Comparison of ENCODE assay signal across 20 cellular contexts in the genomic region with DNA sequence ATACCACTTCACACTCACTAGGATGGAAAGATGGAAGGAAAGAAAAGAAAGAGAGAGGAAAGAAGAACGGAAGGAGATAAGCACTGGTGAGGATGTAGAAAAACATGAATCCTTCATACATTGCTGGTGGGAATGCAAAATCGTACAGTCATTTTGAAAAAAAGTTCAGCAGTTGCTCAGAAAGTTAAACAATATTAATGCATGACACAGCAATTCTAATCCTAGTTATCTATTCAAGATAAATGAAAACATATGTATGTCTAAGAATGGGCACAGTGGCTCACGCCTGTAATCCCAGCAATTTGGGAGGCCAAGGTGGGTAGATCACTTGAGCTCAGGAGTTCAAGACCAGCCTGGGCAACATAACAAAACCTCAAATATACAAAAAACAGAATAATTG.
"Had no signal": no experiment of that assay in that cellular context is flagged by ENCODE, and none has a peak within 500 bp of the region (broad histone marks: within the 10 kb centered on the region; RNA-seq: fewer than 3 reads in every experiment).

No MANE protein-coding gene starts in this region.

- H3K9ac ChIP-seq: neural progenitor cell had no signal

- H3K4me3 Mint-ChIP-seq: activated CD4-positive, alpha-beta memory T cell treated with anti-CD3 and anti-CD28 coated beads, Interleukin-2, amount 10 ng/mL, durations not matched to agents 7 days and 5 days; activated CD8-positive, alpha-beta memory T cell treated with anti-CD3 and anti-CD28 coated beads, Interleukin-2, amount 10 ng/mL, durations not matched to agents 7 days and 5 days; activated naive CD4-positive, alpha-beta T cell treated with anti-CD3 and anti-CD28 coated beads, Interleukin-2, amount 10 ng/mL, durations not matched to agents 7 days and 5 days; memory B cell; neural progenitor cell had no signal

- ATAC-seq: activated CD8-positive, alpha-beta memory T cell treated with anti-CD3 and anti-CD28 coated beads, Interleukin-2, amount 10 ng/mL, durations not matched to agents 7 days and 5 days; gastroesophageal sphincter; heart right ventricle; left ventricle myocardium superior; stimulated activated naive CD8-positive, alpha-beta T cell treated with anti-CD3 and anti-CD28 coated beads, Interleukin-15, Interleukin-2, amounts not matched to agents 100 U/mL and 50 U/mL, for 24 hours had no signal

- H3K27me3 ChIP-seq: esophagus squamous epithelium, gastroesophageal sphincter, heart right ventricle, neural progenitor cell, right atrium auricular region, tibial artery had no signal

- H3K27ac Mint-ChIP-seq: activated CD4-positive, alpha-beta memory T cell treated with anti-CD3 and anti-CD28 coated beads, Interleukin-2, amount 10 ng/mL, durations not matched to agents 7 days and 5 days; activated CD8-positive, alpha-beta memory T cell treated with anti-CD3 and anti-CD28 coated beads, Interleukin-2, amount 10 ng/mL, durations not matched to agents 7 days and 5 days; activated naive CD4-positive, alpha-beta T cell treated with anti-CD3 and anti-CD28 coated beads, Interleukin-2, amount 10 ng/mL, durations not matched to agents 7 days and 5 days; memory B cell; neural progenitor cell had no signal

- H3K36me3 ChIP-seq: neural progenitor cell, prostate gland had no signal

- H3K27me3 Mint-ChIP-seq: activated CD4-positive, alpha-beta memory T cell treated with anti-CD3 and anti-CD28 coated beads, Interleukin-2, amount 10 ng/mL, durations not matched to agents 7 days and 5 days; activated CD8-positive, alpha-beta memory T cell treated with anti-CD3 and anti-CD28 coated beads, Interleukin-2, amount 10 ng/mL, durations not matched to agents 7 days and 5 days; activated naive CD4-positive, alpha-beta T cell treated with anti-CD3 and anti-CD28 coated beads, Interleukin-2, amount 10 ng/mL, durations not matched to agents 7 days and 5 days; memory B cell had no signal

- H3K4me3 ChIP-seq: esophagus squamous epithelium, gastroesophageal sphincter, heart right ventricle, neural progenitor cell, prostate gland, right atrium auricular region, tibial artery had no signal

- H2AFZ ChIP-seq: neural progenitor cell had no signal

- H3K4me1 ChIP-seq: esophagus squamous epithelium, gastroesophageal sphincter, heart right ventricle, neural progenitor cell, prostate gland, right atrium auricular region had no signal

- H3K27ac ChIP-seq: esophagus squamous epithelium, gastroesophageal sphincter, heart right ventricle, neural progenitor cell, prostate gland, right atrium auricular region, tibial artery had no signal

- H3K4me1 Mint-ChIP-seq: activated CD4-positive, alpha-beta memory T cell treated with anti-CD3 and anti-CD28 coated beads, Interleukin-2, amount 10 ng/mL, durations not matched to agents 7 days and 5 days; activated CD8-positive, alpha-beta memory T cell treated with anti-CD3 and anti-CD28 coated beads, Interleukin-2, amount 10 ng/mL, durations not matched to agents 7 days and 5 days; activated naive CD4-positive, alpha-beta T cell treated with anti-CD3 and anti-CD28 coated beads, Interleukin-2, amount 10 ng/mL, durations not matched to agents 7 days and 5 days; neural progenitor cell had no signal

- H3K4me2 ChIP-seq: neural progenitor cell had no signal

- DNase-seq: activated CD4-positive, alpha-beta memory T cell treated with anti-CD3 and anti-CD28 coated beads, Interleukin-2, amount 10 ng/mL, durations not matched to agents 7 days and 5 days; activated CD4-positive, alpha-beta T cell treated with anti-CD3 and anti-CD28 coated beads for 48 hours; activated CD4-positive, CD25-positive, alpha-beta regulatory T cell; activated CD8-positive, alpha-beta memory T cell treated with anti-CD3 and anti-CD28 coated beads, Interleukin-2, amount 10 ng/mL, durations not matched to agents 7 days and 5 days; activated naive CD4-positive, alpha-beta T cell treated with anti-CD3 and anti-CD28 coated beads, Interleukin-2, amount 10 ng/mL, durations not matched to agents 7 days and 5 days; cerebellar nuclear complex; effector CD8-positive, alpha-beta T cell; esophagus squamous epithelium; heart right ventricle; immature natural killer cell; left ventricle myocardium superior; stimulated activated naive CD8-positive, alpha-beta T cell treated with anti-CD3 and anti-CD28 coated beads, Interleukin-15, Interleukin-2, amounts not matched to agents 100 U/mL and 50 U/mL, for 24 hours; substantia nigra; SW 1271; tibial artery had no signal

- H3K9me3 ChIP-seq: esophagus squamous epithelium, gastroesophageal sphincter, prostate gland, right atrium auricular region, tibial artery had no signal
